In the genomic region with DNA sequence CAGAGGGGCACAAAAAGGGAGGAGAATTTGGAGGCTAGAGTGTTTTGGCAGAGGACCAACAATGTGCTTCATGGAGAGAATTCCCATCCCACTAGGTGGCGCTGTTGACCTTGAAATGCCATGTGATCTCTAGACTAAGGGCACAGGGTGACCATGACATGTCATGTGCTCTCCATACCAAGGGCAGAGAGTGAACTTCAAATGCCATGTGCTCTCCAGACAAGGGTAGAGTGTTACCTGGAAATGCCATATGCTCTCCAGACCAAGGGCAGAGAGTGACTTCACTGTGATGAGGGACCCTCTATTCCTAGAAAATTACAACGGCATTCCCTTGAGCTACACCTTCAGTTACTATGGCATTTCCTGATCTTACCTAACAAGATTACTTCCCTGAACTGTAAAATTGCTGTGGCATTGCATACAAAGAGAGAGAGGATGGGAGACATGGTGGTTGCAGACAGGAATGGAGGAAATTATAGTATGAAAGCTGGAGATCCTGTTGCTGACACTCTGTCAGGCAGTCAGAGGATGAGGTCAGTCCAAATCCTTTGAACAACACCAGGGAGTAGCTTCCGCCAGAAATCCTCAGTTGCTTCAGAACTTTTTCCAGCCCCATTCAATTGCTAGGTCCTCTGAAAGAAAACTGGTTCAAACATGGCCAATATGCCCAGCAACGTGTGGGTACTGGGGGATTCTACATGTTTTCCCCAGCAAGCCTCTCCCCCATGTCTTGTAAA, we compare ENCODE assay signal across 10 cellular contexts.
A peak's percentile ranks its signal among the peaks of the same experiment; 100 is the strongest.
DNase-seq lines count a peak whose midpoint lies in the region; ATAC-seq, FAIRE-seq and TF ChIP-seq lines count a peak whose summit lies in the region.
"Had no signal": no experiment of that assay in that cellular context is flagged by ENCODE, and none has a peak within 500 bp of the region (broad histone marks: within the 10 kb centered on the region; RNA-seq: fewer than 3 reads in every experiment).

No MANE protein-coding gene starts in this region.

- no peak overlapping the region for H3K4me2 ChIP-seq in astrocyte (ENCODE audit: low read length)
- H3K4me2 ChIP-seq: BLaER1 had no signal

- no peaks in the 10 kb centered on the region for H3K27me3 Mint-ChIP-seq in astrocyte (ENCODE audit: low read depth, unreplicated experiment)

- no peaks in the 10 kb centered on the region for H3K36me3 ChIP-seq in astrocyte (ENCODE audit: insufficient read depth, low read length)
- H3K36me3 ChIP-seq: BLaER1 had no signal

- H3K27ac Mint-ChIP-seq in astrocyte (ENCODE audit: unreplicated experiment): no peak overlapping the region

- H3K9ac ChIP-seq in astrocyte (ENCODE audit: low read length): no peak overlapping the region
- H3K9ac ChIP-seq: BLaER1 had no signal

- H3K4me1 Mint-ChIP-seq in astrocyte (ENCODE audit: low read depth, unreplicated experiment): no peaks in the 10 kb centered on the region

- no peak overlapping the region for H3K4me3 ChIP-seq in astrocyte (ENCODE audit: insufficient read depth, low read depth, low read length)
- H3K4me3 ChIP-seq: BLaER1, skin epidermis had no signal

- H4K20me1 ChIP-seq in astrocyte (ENCODE audit: insufficient read depth, low read length): no peaks in the 10 kb centered on the region
- H4K20me1 ChIP-seq: BLaER1 had no signal

- no peak overlapping the region for H3K4me3 Mint-ChIP-seq in astrocyte (ENCODE audit: unreplicated experiment)

- ATAC-seq in HG02623 (IDR thresholded peaks at IDR 0.05; ENCODE audit: unreplicated experiment): peak; percentile 89

- no peaks in the 10 kb centered on the region for H3K27me3 ChIP-seq in astrocyte (ENCODE audit: insufficient read depth, low read length)
- H3K27me3 ChIP-seq: BLaER1 had no signal

- no peak overlapping the region for H3K27ac ChIP-seq in astrocyte (ENCODE audit: low read depth, low read length)
- H3K27ac ChIP-seq: BLaER1, skin epidermis had no signal

- peak; percentile 80 for TF ChIP-seq CTCF in astrocyte (IDR thresholded peaks at IDR 0.05; ENCODE audit: insufficient read depth, low read depth, low read length)

- DNase-seq in NCI-H187 (lab: John Stamatoyannopoulos, UW): peak; percentile 16 to 23
- DNase-seq in NCI-H187 treated with DMSO at 0.1 percent for 48 hours (lab: John Stamatoyannopoulos, UW): no peak
- peak; percentile 59 for DNase-seq in NCI-H1092 (lab: John Stamatoyannopoulos, UW)
- peak in 4 of 5 donors; percentile 17 to 61 (median 26) for DNase-seq in T-helper 1 cell
- DNase-seq in astrocyte (ENCODE audit: low read depth): peak; percentile 43
- peak; percentile 84 for DNase-seq in iPS-NIHi7 (ENCODE audit: extremely low spot score)
- DNase-seq in stimulated activated CD4-positive, alpha-beta T cell treated with anti-CD3 and anti-CD28 coated beads, Interleukin-1b, Interleukin-23, amount 100 ng/mL, for 4 hours (ENCODE audit: low read depth in 2 of 2): peak; percentile 47 to 50

- no peaks in the 10 kb centered on the region for H3K9me3 ChIP-seq in astrocyte (ENCODE audit: insufficient read depth, low read depth, low read length)

- H2AFZ ChIP-seq in astrocyte (ENCODE audit: low read depth, low read length): no peak overlapping the region

- H3K4me1 ChIP-seq in astrocyte (ENCODE audit: insufficient read depth, low read length): no peaks in the 10 kb centered on the region
- H3K4me1 ChIP-seq: BLaER1 had no signal

- no peaks in the 10 kb centered on the region for H3K79me2 ChIP-seq in astrocyte (ENCODE audit: insufficient read depth, low read length)

- FAIRE-seq in astrocyte (lab: Jason Lieb, UNC): peak; percentile 62

- peaks cover 6% of the 10 kb centered on the region for H3K9me3 Mint-ChIP-seq in astrocyte (ENCODE audit: unreplicated experiment)

- H3K36me3 Mint-ChIP-seq in astrocyte (ENCODE audit: low read depth, unreplicated experiment): peaks cover 7% of the 10 kb centered on the region
